In genomic region chr1:24294228-24294672, GRCh38 we compare ENCODE assay signal across 11 cellular contexts. TPM values are rescaled to one million over a fixed set of nuclear protein-coding genes. Genes with fewer than 3 reads are reported as not detected.
DNase-seq lines count a peak whose midpoint lies in the region; ATAC-seq and TF ChIP-seq lines count a peak whose summit lies in the region.
"Had no signal": no experiment of that assay in that cellular context is flagged by ENCODE, and none has a peak within 500 bp of the region (broad histone marks: within the 10 kb centered on the region; RNA-seq: fewer than 3 reads in every experiment).

No MANE protein-coding gene starts in this region.

- H3K27me3 ChIP-seq in lower lobe of right lung (ENCODE audit: low read depth) (peaks cover 3% of the 10 kb centered on the region), uterus (no peaks in the 10 kb centered on the region)

- intact Hi-C loops in left cardiac atrium (cut with DNase I): no loop called here
- intact Hi-C loops in Right ventricle myocardium inferior (cut with DNase I): no loop called here
- intact Hi-C loops in lower lobe of right lung (cut with DNase I): no loop called here
- intact Hi-C loops in uterus (cut with DNase I; ENCODE audit: low total_unique reads): no loop called here

- H3K9me3 ChIP-seq in lower lobe of right lung: no peaks in the 10 kb centered on the region
- H3K9me3 ChIP-seq in uterus: no peaks in the 10 kb centered on the region

- no peak overlapping the region for H3K4me3 ChIP-seq in lower lobe of right lung
- H3K4me3 ChIP-seq in uterus: no peak overlapping the region

- ATAC-seq in left cardiac atrium (peak in 1 of 2 donors; percentile 45), Right ventricle myocardium inferior (no peak), lower lobe of right lung (peak; percentile 16 to 29), HG02571 (IDR thresholded peaks at IDR 0.05; ENCODE audit: unreplicated experiment) (no peak)
- ATAC-seq: stimulated activated naive CD8-positive, alpha-beta T cell treated with anti-CD3 and anti-CD28 coated beads, Interleukin-15, amount 100 ng/mL, for 72 hours had no signal

- peaks cover 26% of the 10 kb centered on the region for H3K4me1 ChIP-seq in lower lobe of right lung
- peaks cover 11 to 12% of the 10 kb centered on the region in 2 donors for H3K4me1 ChIP-seq in uterus

- DNase-seq in left cardiac atrium (peak; percentile 33), Right ventricle myocardium inferior (ENCODE audit: missing footprints) (no peak), brain pericyte (ENCODE audit: low read depth, low spot score) (peak; percentile 58), lower lobe of right lung (no peak), uterus (peak; percentile 66 to 88), NCI-H82 treated with DMSO at 0.1 percent for 48 hours (lab: John Stamatoyannopoulos, UW; ENCODE audit: unreplicated experiment) (no peak), occipital lobe (lab: John Stamatoyannopoulos, UW) (no peak)
- DNase-seq: amygdala; naive B cell; stimulated activated naive CD8-positive, alpha-beta T cell treated with anti-CD3 and anti-CD28 coated beads, Interleukin-15, amount 100 ng/mL, for 72 hours had no signal

- H3K27ac ChIP-seq in lower lobe of right lung (peak overlapping the region; percentile 59), uterus (peak overlapping the region; percentile 82 to 88)

- H3K36me3 ChIP-seq in lower lobe of right lung (no peaks in the 10 kb centered on the region), uterus (no peaks in the 10 kb centered on the region)

- TF ChIP-seq CTCF in lower lobe of right lung (IDR thresholded peaks at IDR 0.05): no peak
- no peak for TF ChIP-seq CTCF in uterus (IDR thresholded peaks at IDR 0.05)

- no peak for TF ChIP-seq POLR2A in uterus (IDR thresholded peaks at IDR 0.05)

RNA-seq across cellular contexts. Expression of gene GRHL3, which starts 24.9 kb away (rescaled TPM):
- total RNA-seq in left cardiac atrium (under 1 TPM in 1 of 2 donors, not detected in 1; 0.26 TPM), Right ventricle myocardium inferior (not detected), lower lobe of right lung (0.80 TPM), uterus (under 1 TPM in 2 of 4 donors, not detected in 2; 0.15 to 0.35 TPM), occipital lobe (not detected)

Comparison
In these comparisons a context has a peak if more than half of its experiments do, and no peak if none do; other contexts are left out.
1. DNase-seq: peak in left cardiac atrium (single experiment), brain pericyte (single experiment) and uterus (2 of 2); none in Right ventricle myocardium inferior (single experiment), lower lobe of right lung (single experiment), NCI-H82 treated with DMSO at 0.1 percent for 48 hours (single experiment) and occipital lobe (single experiment).
2. ATAC-seq: peak in lower lobe of right lung (2 of 2); none in Right ventricle myocardium inferior (single experiment) and HG02571 (single experiment).